16 cellular contexts compared by ENCODE assay signal in the genomic region with DNA sequence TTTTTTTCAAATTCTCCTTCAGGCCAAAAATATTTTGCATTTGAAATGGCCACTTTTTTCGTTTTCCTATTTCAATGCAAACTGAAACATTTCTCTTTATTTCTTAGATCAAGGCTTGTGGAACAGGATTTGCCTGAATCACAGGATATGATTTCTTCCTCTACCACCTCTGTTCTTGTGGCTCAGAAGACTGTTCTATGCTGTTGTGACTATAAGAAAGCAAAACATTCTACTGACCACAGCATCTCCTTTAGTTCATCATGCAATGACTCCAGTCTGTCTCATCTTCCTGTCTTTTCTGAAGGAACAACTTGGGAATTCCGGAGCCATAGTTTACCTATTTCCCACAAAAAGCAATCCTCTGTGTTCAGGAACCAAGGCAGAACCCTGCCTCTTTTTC. TPM values are rescaled to one million over a fixed set of nuclear protein-coding genes. Genes with fewer than 3 reads are reported as not detected.
DNase-seq lines count a peak whose midpoint lies in the region; FAIRE-seq and TF ChIP-seq lines count a peak whose summit lies in the region.
"Had no signal": no experiment of that assay in that cellular context is flagged by ENCODE, and none has a peak within 500 bp of the region (broad histone marks: within the 10 kb centered on the region; RNA-seq: fewer than 3 reads in every experiment).

No MANE protein-coding gene starts in this region.

- H3K4me3 ChIP-seq in ACC112 (ENCODE audit: low read depth, low read length) (peak overlapping the region; percentile 4; the same call in 1 of the 2 replicates), bronchial epithelial cell (ENCODE audit: low read depth, low read length) (no peak overlapping the region), HAP-1 (no peak overlapping the region)
- H3K4me3 ChIP-seq: neural progenitor cell, sigmoid colon, uterus had no signal

- in situ Hi-C loops in HAP-1 (cut with MboI; ENCODE audit: low sequenced_read_pairs): no loop called here

- no peaks in the 10 kb centered on the region for H3K79me2 ChIP-seq in ACC112 (ENCODE audit: control insufficient read depth, insufficient read depth, low read length, unreplicated experiment)

- peaks cover 3% of the 10 kb centered on the region; the same call in 1 of the 2 replicates for H3K36me3 ChIP-seq in ACC112 (ENCODE audit: insufficient read depth, low read length)
- H3K36me3 ChIP-seq in bronchial epithelial cell (ENCODE audit: control insufficient read depth, insufficient read depth, low read length): no peaks in the 10 kb centered on the region
- H3K36me3 ChIP-seq in HAP-1 (replicated peaks): no peaks in the 10 kb centered on the region
- H3K36me3 ChIP-seq: neural progenitor cell, sigmoid colon, uterus had no signal

- peaks cover 21% of the 10 kb centered on the region for H3K4me1 ChIP-seq in ACC112 (ENCODE audit: control insufficient read depth, insufficient read depth, low read length, unreplicated experiment)
- H3K4me1 ChIP-seq in HAP-1: no peaks in the 10 kb centered on the region
- H3K4me1 ChIP-seq: neural progenitor cell, sigmoid colon, uterus had no signal

- FAIRE-seq in bronchial epithelial cell (lab: Jason Lieb, UNC): no peak

- no peaks in the 10 kb centered on the region for H3K9me3 ChIP-seq in HAP-1
- H3K9me3 ChIP-seq: sigmoid colon, uterus had no signal

- peak overlapping the region; percentile 87 for H3K27ac ChIP-seq in ACC112 (ENCODE audit: low read depth, low read length)
- H3K27ac ChIP-seq: neural progenitor cell, sigmoid colon, uterus had no signal

- peak; percentile 96 for DNase-seq in HT1080 (ENCODE audit: low read depth)
- DNase-seq in bronchial epithelial cell (ENCODE audit: low read depth): peak; percentile 97
- DNase-seq in hepatic stellate cell (ENCODE audit: low spot score): peak; percentile 65
- no peak for DNase-seq in activated naive CD4-positive, alpha-beta T cell (lab: John Stamatoyannopoulos, UW)
- no peak for DNase-seq in NCI-H510A (lab: John Stamatoyannopoulos, UW)
- no peak for DNase-seq in DMS79 (lab: John Stamatoyannopoulos, UW)
- DNase-seq in HAP-1 (ENCODE audit: low spot score in 2 of 2): no peak
- DNase-seq: activated CD4-positive, CD25-positive, alpha-beta regulatory T cell; H7; Kasumi-1; NCI-H146; sigmoid colon; stimulated activated naive CD8-positive, alpha-beta T cell treated with anti-CD3 and anti-CD28 coated beads, Interleukin-15, Interleukin-2, amounts not matched to agents 100 U/mL and 50 U/mL, for 24 hours; uterus had no signal

- H2AFZ ChIP-seq in ACC112 (ENCODE audit: low read length, unreplicated experiment): no peak overlapping the region
- H2AFZ ChIP-seq: neural progenitor cell had no signal

- no peaks in the 10 kb centered on the region for H3K27me3 ChIP-seq in ACC112 (ENCODE audit: insufficient read depth, low read length)
- no peaks in the 10 kb centered on the region for H3K27me3 ChIP-seq in bronchial epithelial cell (ENCODE audit: control insufficient read depth, insufficient read depth, low read length)
- H3K27me3 ChIP-seq in HAP-1 (ENCODE audit: low read depth): peaks cover 5% of the 10 kb centered on the region
- H3K27me3 ChIP-seq: uterus had no signal

- TF ChIP-seq CTCF in bronchial epithelial cell (IDR thresholded peaks at IDR 0.05; ENCODE audit: insufficient read depth, low read length, severe bottlenecking): no peak

RNA-seq across cellular contexts. Expression of a gene that starts 16.2 kb away (rescaled TPM):
- 25.2 and 26.7 TPM in 2 replicates for total RNA-seq in HT1080 (2014; rRNA removed; shearing (Covaris generic))
- 19.8 and 22.4 TPM in 2 replicates for polyA plus RNA-seq in HT1080 (2015; cell fraction: cytosol; rRNA removed)
- polyA plus RNA-seq in HT1080 (2015; cell fraction: nucleus; rRNA removed): 56.5 and 71.4 TPM in 2 replicates
- 6.4 and 7.4 TPM in 2 replicates for total RNA-seq in bronchial epithelial cell

Comparison
In these comparisons a context has a peak if more than half of its experiments do, and no peak if none do; other contexts are left out.
1. DNase-seq: peak in HT1080 (single experiment), bronchial epithelial cell (single experiment) and hepatic stellate cell (single experiment); none in activated naive CD4-positive, alpha-beta T cell (0 of 4), NCI-H510A (single experiment), DMS79 (single experiment) and HAP-1 (0 of 2).